ENCODE assay signal across 8 cellular contexts in genomic region chr3:128726691-128727031, GRCh38. TPM values are rescaled to one million over a fixed set of nuclear protein-coding genes. Genes with fewer than 3 reads are reported as not detected.
DNase-seq lines count a peak whose midpoint lies in the region; ATAC-seq, FAIRE-seq and TF ChIP-seq lines count a peak whose summit lies in the region.

No MANE protein-coding gene starts in this region.

- no peaks in the 10 kb centered on the region for H3K9me3 Mint-ChIP-seq in activated naive CD4-positive, alpha-beta T cell treated with anti-CD3 and anti-CD28 coated beads for 36 hours

- no peaks in the 10 kb centered on the region for H3K27me3 Mint-ChIP-seq in activated naive CD4-positive, alpha-beta T cell treated with anti-CD3 and anti-CD28 coated beads for 36 hours (ENCODE audit: low read depth)

- intact Hi-C loops in activated naive CD4-positive, alpha-beta T cell treated with anti-CD3 and anti-CD28 coated beads for 36 hours (cut with micrococcal nuclease), result loop anchor here (1.0 to 5.0 kb wide), 12 partner anchors 28 to 674 kb away; partner anchors contain the start of genes ACAD9, CNBP, HMCES and RAB43

- peak overlapping the region; percentile 81 for H3K4me3 Mint-ChIP-seq in activated naive CD4-positive, alpha-beta T cell treated with anti-CD3 and anti-CD28 coated beads for 36 hours

- H3K36me3 Mint-ChIP-seq in activated naive CD4-positive, alpha-beta T cell treated with anti-CD3 and anti-CD28 coated beads for 36 hours (ENCODE audit: low read depth), result peaks cover 8% of the 10 kb centered on the region

- ATAC-seq in HG02623 (IDR thresholded peaks at IDR 0.05; ENCODE audit: unreplicated experiment), result peak; percentile 4
- no peak for ATAC-seq in GM19397 (IDR thresholded peaks at IDR 0.05; ENCODE audit: unreplicated experiment)

- H3K4me3 ChIP-seq in Peyer's patch (peak overlapping the region; percentile 71 to 96 (median 93)), neuron (ENCODE audit: low read length) (peak overlapping the region; percentile 83)

- DNase-seq in COLO829 (ENCODE audit: low spot score), result peak; percentile 85
- DNase-seq in Peyer's patch, result peak; percentile 55 to 84 (median 76)
- DNase-seq in activated naive CD4-positive, alpha-beta T cell treated with anti-CD3 and anti-CD28 coated beads for 36 hours, result peak; percentile 79
- peak; percentile 59 to 67 for DNase-seq in frontal cortex (ENCODE audit: low spot score in 2 of 2)
- peak; percentile 45 for DNase-seq in superior temporal gyrus (ENCODE audit: extremely low spot score)

- H3K9me3 ChIP-seq in Peyer's patch (no peaks in the 10 kb centered on the region), neuron (ENCODE audit: low read length) (peaks cover 5% of the 10 kb centered on the region)

- H3K36me3 ChIP-seq in Peyer's patch (no peaks in the 10 kb centered on the region), neuron (ENCODE audit: insufficient read depth, low read length) (peaks cover 5% of the 10 kb centered on the region)

- H3K27ac Mint-ChIP-seq in activated naive CD4-positive, alpha-beta T cell treated with anti-CD3 and anti-CD28 coated beads for 36 hours, result peak overlapping the region; percentile 66

- CTCF ChIA-PET in activated naive CD4-positive, alpha-beta T cell treated with anti-CD3 and anti-CD28 coated beads for 36 hours (lab: Charles Lee), result interaction anchor here (0.8 to 1.5 kb wide), 5 partner anchors 12 to 68 kb away, joined by 3 to 11 read pairs (median 4); no protein-coding TSS in a partner anchor

- H2AFZ ChIP-seq in neuron (ENCODE audit: low read depth, low read length), result no peak overlapping the region

- TF ChIP-seq POLR2A in Peyer's patch (IDR thresholded peaks at IDR 0.05), result no peak

- H3K4me1 ChIP-seq in Peyer's patch (peaks cover 0 to 43% (median 9%) of the 10 kb centered on the region in 4 donors), neuron (ENCODE audit: insufficient read depth, low read length) (peaks cover 15% of the 10 kb centered on the region)

- no peak for TF ChIP-seq CTCF in Peyer's patch (IDR thresholded peaks at IDR 0.05)

- H3K4me1 Mint-ChIP-seq in activated naive CD4-positive, alpha-beta T cell treated with anti-CD3 and anti-CD28 coated beads for 36 hours (ENCODE audit: low read depth), result peaks cover 58% of the 10 kb centered on the region

- H3K27me3 ChIP-seq in Peyer's patch (no peaks in the 10 kb centered on the region), neuron (ENCODE audit: insufficient read depth, low read length) (no peaks in the 10 kb centered on the region)

- H3K27ac ChIP-seq in Peyer's patch, result peak overlapping the region; percentile 86 to 99 (median 94)

- FAIRE-seq in frontal cortex (lab: Jason Lieb, UNC), result no peak

RNA-seq across cellular contexts. Expression of gene RAB7A, which starts 0.7 kb away (rescaled TPM):
- total RNA-seq in Peyer's patch (100 to 1,000 TPM in 2 of 4 donors, 10 to 100 TPM in 2; 96.6 to 116 (median 99.4) TPM), frontal cortex (29.8 TPM)
- total RNA-seq in activated naive CD4-positive, alpha-beta T cell treated with anti-CD3 and anti-CD28 coated beads for 36 hours, result 100 to 1,000 TPM; 222 to 228 TPM
